Comparison of ENCODE assay signal across 8 cellular contexts in the genomic region with DNA sequence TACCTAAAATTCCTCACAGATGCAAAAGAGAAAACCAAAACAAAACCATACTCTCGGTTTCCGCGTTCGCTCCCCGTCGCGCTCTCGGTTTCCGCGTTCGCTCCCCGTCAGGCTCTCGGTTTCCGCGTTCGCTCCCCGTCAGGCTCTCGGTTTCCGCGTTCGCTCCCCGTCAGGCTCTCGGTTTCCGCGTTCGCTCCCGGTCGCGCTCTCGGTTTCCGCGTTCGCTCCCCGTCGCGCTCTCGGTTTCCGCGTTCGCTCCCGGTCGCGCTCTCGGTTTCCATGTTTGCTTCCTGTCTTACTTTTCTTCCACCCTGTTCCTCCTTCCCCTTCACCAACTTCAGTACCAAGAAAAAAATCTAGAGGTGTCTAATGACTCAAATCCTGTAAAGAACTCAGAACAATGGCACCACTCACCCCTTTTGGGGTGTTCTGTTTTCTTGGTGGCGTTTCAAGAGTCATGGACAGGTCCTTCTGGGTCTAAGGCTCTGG. TPM values are rescaled to one million over a fixed set of nuclear protein-coding genes. Genes with fewer than 3 reads are reported as not detected.
DNase-seq lines count a peak whose midpoint lies in the region; ATAC-seq, FAIRE-seq and TF ChIP-seq lines count a peak whose summit lies in the region.
"Not testable (repeated sequence)": the region's sequence is repeated elsewhere in the genome, so short reads cannot be mapped to it uniquely, and the experiment has no call there.
"Had no signal": no experiment of that assay in that cellular context is flagged by ENCODE, and none has a peak within 500 bp of the region (broad histone marks: within the 10 kb centered on the region; RNA-seq: fewer than 3 reads in every experiment).

No MANE protein-coding gene starts in this region.

- no CpG with 5 or more reads among the region's 45 CpGs for WGBS in iPS DF 6.9 (ENCODE audit: insufficient coverage, insufficient read length)

- peak; percentile 44 for FAIRE-seq in endothelial cell of umbilical vein (lab: Jason Lieb, UNC)

- H3K9me1 ChIP-seq in endothelial cell of umbilical vein (replicated peaks; ENCODE audit: control insufficient read depth, extremely low read depth, insufficient read depth, low read length) = not testable (repeated sequence)

- H3K27ac Mint-ChIP-seq in T-helper 17 cell = peak overlapping the region; percentile 94

- peak overlapping the region; percentile 98 for H2AFZ ChIP-seq in endothelial cell of umbilical vein (ENCODE audit: low read depth, low read length)

- peak overlapping the region; percentile 91 for H3K4me3 Mint-ChIP-seq in T-helper 17 cell

- DNase-seq in DMS53 (lab: John Stamatoyannopoulos, UW) = peak; percentile 17
- peak in 1 of 3 donors; percentile 30 for DNase-seq in T-helper 17 cell
- DNase-seq in adipocyte (ENCODE audit: low read depth); endothelial cell of umbilical vein (ENCODE audit: low read depth, low spot score); iPS DF 6.9 (ENCODE audit: low read depth, low spot score): not testable (repeated sequence)

- not testable (repeated sequence) for H3K36me3 ChIP-seq in adipocyte (ENCODE audit: control insufficient read depth, insufficient read depth, low read length, severe bottlenecking); endothelial cell of umbilical vein (ENCODE audit: control insufficient read depth in 2 of 2, extremely low read depth in 1 of 2, insufficient read depth in 2 of 2, low read length in 2 of 2); iPS DF 6.9 (ENCODE audit: control insufficient read depth, insufficient read depth, low read length); muscle layer of duodenum (ENCODE audit: control insufficient read depth in 1 of 2, insufficient read depth in 2 of 2, low read length in 2 of 2); skeletal muscle satellite cell (ENCODE audit: insufficient read depth, low read length)

- POLR2A ChIA-PET in endothelial cell of umbilical vein (lab: Charles Lee) = not testable (repeated sequence)

- not testable (repeated sequence) for H3K27me3 ChIP-seq in adipocyte (replicated peaks; ENCODE audit: control insufficient read depth, insufficient read depth, low read length); endothelial cell of umbilical vein (ENCODE audit: control insufficient read depth in 2 of 2, insufficient read depth in 2 of 2, low read length in 2 of 2); iPS DF 6.9 (ENCODE audit: control insufficient read depth, insufficient read depth, low read length); muscle layer of duodenum (ENCODE audit: low read depth, low read length); skeletal muscle satellite cell (ENCODE audit: control insufficient read depth, insufficient read depth, low read length)

- H4K20me1 ChIP-seq in endothelial cell of umbilical vein (replicated peaks; ENCODE audit: control insufficient read depth, extremely low read depth, insufficient read depth, low read length) = not testable (repeated sequence)

- H3K4me1 ChIP-seq in adipocyte (ENCODE audit: control insufficient read depth, insufficient read depth, low read length); endothelial cell of umbilical vein (ENCODE audit: control insufficient read depth, extremely low read depth, insufficient read depth, low read length); iPS DF 6.9 (ENCODE audit: control insufficient read depth, insufficient read depth, low read length); muscle layer of duodenum (ENCODE audit: control insufficient read depth in 1 of 2, insufficient read depth in 2 of 2, low read length in 2 of 2); skeletal muscle satellite cell (ENCODE audit: control insufficient read depth, insufficient read depth, low read length): not testable (repeated sequence)

- not testable (repeated sequence) for H3K79me2 ChIP-seq in endothelial cell of umbilical vein (ENCODE audit: control insufficient read depth, insufficient read depth, low read length)

- intact Hi-C loops in endothelial cell of umbilical vein (cut with micrococcal nuclease) = not testable (repeated sequence)

- dilution Hi-C loops in endothelial cell of umbilical vein (cut with MboI; ENCODE audit: extremely low pct_ligation_motif_present, low sequenced_read_pairs) = not testable (repeated sequence)

- ATAC-seq in T-helper 17 cell = peak; percentile 23

- CTCF ChIA-PET in endothelial cell of umbilical vein (lab: Charles Lee) = not testable (repeated sequence)

- H3K9ac ChIP-seq in adipocyte (ENCODE audit: low read length) = peak overlapping the region; percentile 86
- H3K9ac ChIP-seq in endothelial cell of umbilical vein (replicated peaks; ENCODE audit: extremely low read depth, insufficient read depth, low read length) = peak overlapping the region; percentile 71
- H3K9ac ChIP-seq in skeletal muscle satellite cell (ENCODE audit: low read depth, low read length) = peak overlapping the region; percentile 58

- TF ChIP-seq CTCF in endothelial cell of umbilical vein (IDR thresholded peaks at IDR 0.05; ENCODE audit: extremely low read depth in 1 of 2, insufficient read depth in 1 of 2, low read depth in 1 of 2, low read length in 2 of 2) = not testable (repeated sequence)

- not testable (repeated sequence) for H3K27ac ChIP-seq in endothelial cell of umbilical vein (ENCODE audit: insufficient read depth, low read depth, low read length); iPS DF 6.9 (ENCODE audit: low read length); muscle layer of duodenum (ENCODE audit: low read length)

- H3K4me3 ChIP-seq in adipocyte (ENCODE audit: low read length) (peak overlapping the region; percentile 86), endothelial cell of umbilical vein (replicated peaks in 1 of 3; ENCODE audit: insufficient read depth in 1 of 3, low read depth in 1 of 3, low read length in 3 of 3) (peak overlapping the region; percentile 44 to 75 (median 66)), iPS DF 6.9 (ENCODE audit: low read length) (peak overlapping the region; percentile 21; the same call in 1 of the 2 replicates), muscle layer of duodenum (ENCODE audit: low read depth in 1 of 2, low read length in 2 of 2) (peak overlapping the region; percentile 38 to 43), skeletal muscle satellite cell (ENCODE audit: low read length) (peak overlapping the region; percentile 64)

- H3K36me3 Mint-ChIP-seq in T-helper 17 cell (ENCODE audit: low read depth) = not testable (repeated sequence)

- not testable (repeated sequence) for H3K9me3 ChIP-seq in T-helper 17 cell (ENCODE audit: control insufficient read depth, low read length, poor library complexity, severe bottlenecking); adipocyte (ENCODE audit: control insufficient read depth, low read length); endothelial cell of umbilical vein (replicated peaks; ENCODE audit: control insufficient read depth, insufficient read depth, low read length); iPS DF 6.9 (ENCODE audit: control insufficient read depth, insufficient read depth, low read length); muscle layer of duodenum (ENCODE audit: control insufficient read depth in 1 of 2, low read length in 2 of 2); skeletal muscle satellite cell (replicated peaks; ENCODE audit: low read length)

- BruUV-seq in endothelial cell of umbilical vein (replicated peaks; lab: Mats Ljungman, UMichigan) = not testable (repeated sequence)

- H3K4me1 Mint-ChIP-seq in T-helper 17 cell = not testable (repeated sequence)

- peak overlapping the region; percentile 68 for H3K4me2 ChIP-seq in endothelial cell of umbilical vein (ENCODE audit: insufficient read depth, low read length)
- peak overlapping the region; percentile 60 for H3K4me2 ChIP-seq in skeletal muscle satellite cell (ENCODE audit: low read length)

- not testable (repeated sequence) for TF ChIP-seq POLR2A in endothelial cell of umbilical vein (IDR thresholded peaks at IDR 0.05; ENCODE audit: low read depth, low read length)

- not testable (repeated sequence) for H3K27me3 Mint-ChIP-seq in T-helper 17 cell

RNA-seq across cellular contexts. Expression of a gene that starts 12.6 kb away (rescaled TPM):
- total RNA-seq in T-helper 17 cell (10 to 100 TPM; 16.1 to 18.4 TPM), endothelial cell of umbilical vein (44.5 and 46.3 TPM in 2 replicates)
- 29.9 and 35.5 TPM in 2 replicates for polyA plus RNA-seq in endothelial cell of umbilical vein
- polyA plus RNA-seq in endothelial cell of umbilical vein (2011; cell fraction: cytosol; rRNA removed) = 25.0 and 29.3 TPM in 2 replicates
- polyA plus RNA-seq in endothelial cell of umbilical vein (2011; cell fraction: nucleus; rRNA removed) = 16.5 and 17.0 TPM in 2 replicates
- polyA plus RNA-seq in endothelial cell of umbilical vein (2012) = 21.2 and 29.7 TPM in 2 replicates
- 17.8 and 19.9 TPM in 2 replicates for polyA minus RNA-seq in endothelial cell of umbilical vein
- polyA minus RNA-seq in endothelial cell of umbilical vein (2011; cell fraction: cytosol; rRNA and poly(A)+ RNA removed) = 25.6 TPM
- polyA minus RNA-seq in endothelial cell of umbilical vein (2011; cell fraction: nucleus; rRNA and poly(A)+ RNA removed) = 7.7 and 8.7 TPM in 2 replicates
- 31.5 and 33.2 TPM in 2 replicates for total RNA-seq in skeletal muscle satellite cell (2012; rRNA removed)

RNA-seq across cellular contexts. Expression of a gene that starts 31.8 kb away (rescaled TPM):
- total RNA-seq in T-helper 17 cell (10 to 100 TPM; 43.4 to 47.1 TPM), endothelial cell of umbilical vein (not detected in 2 replicates)
- polyA plus RNA-seq in endothelial cell of umbilical vein = not detected in 2 replicates
- polyA plus RNA-seq in endothelial cell of umbilical vein (2011; cell fraction: cytosol; rRNA removed) = 0.03 TPM in 1 of 2 replicates, not detected in the other
- not detected in 2 replicates for polyA plus RNA-seq in endothelial cell of umbilical vein (2011; cell fraction: nucleus; rRNA removed)
- 0.13 and 0.30 TPM in 2 replicates for polyA plus RNA-seq in endothelial cell of umbilical vein (2012)
- polyA minus RNA-seq in endothelial cell of umbilical vein = 0.56 TPM in 1 of 2 replicates, not detected in the other
- polyA minus RNA-seq in endothelial cell of umbilical vein (2011; cell fraction: cytosol; rRNA and poly(A)+ RNA removed) = not detected
- not detected in 2 replicates for polyA minus RNA-seq in endothelial cell of umbilical vein (2011; cell fraction: nucleus; rRNA and poly(A)+ RNA removed)
- under 0.01 TPM in 1 of 2 replicates, not detected in the other for total RNA-seq in skeletal muscle satellite cell (2012; rRNA removed)
- total RNA-seq: LHCN-M2 had no signal

RNA-seq across cellular contexts. Expression of a gene that starts 47.9 kb away (rescaled TPM):
- total RNA-seq in T-helper 17 cell (1 to 10 TPM; 1.6 to 4.4 TPM), endothelial cell of umbilical vein (5.3 and 5.6 TPM in 2 replicates)
- 4.9 and 5.2 TPM in 2 replicates for polyA plus RNA-seq in endothelial cell of umbilical vein
- 4.7 and 5.5 TPM in 2 replicates for polyA plus RNA-seq in endothelial cell of umbilical vein (2011; cell fraction: cytosol; rRNA removed)
- 8.2 and 8.8 TPM in 2 replicates for polyA plus RNA-seq in endothelial cell of umbilical vein (2011; cell fraction: nucleus; rRNA removed)
- 3.3 and 4.7 TPM in 2 replicates for polyA plus RNA-seq in endothelial cell of umbilical vein (2012)
- polyA minus RNA-seq in endothelial cell of umbilical vein = 2.5 and 3.0 TPM in 2 replicates
- 5.3 TPM for polyA minus RNA-seq in endothelial cell of umbilical vein (2011; cell fraction: cytosol; rRNA and poly(A)+ RNA removed)
- polyA minus RNA-seq in endothelial cell of umbilical vein (2011; cell fraction: nucleus; rRNA and poly(A)+ RNA removed) = 2.5 and 3.0 TPM in 2 replicates
- 9.2 and 10.4 TPM in 2 replicates for total RNA-seq in skeletal muscle satellite cell (2012; rRNA removed)

RNA-seq across cellular contexts. Expression of a gene that starts 55.3 kb away (rescaled TPM):
- not detected for total RNA-seq in T-helper 17 cell
- total RNA-seq in endothelial cell of umbilical vein = 68.7 and 81.9 TPM in 2 replicates
- 16.6 and 17.7 TPM in 2 replicates for polyA plus RNA-seq in endothelial cell of umbilical vein
- 20.2 and 20.8 TPM in 2 replicates for polyA plus RNA-seq in endothelial cell of umbilical vein (2011; cell fraction: cytosol; rRNA removed)
- polyA plus RNA-seq in endothelial cell of umbilical vein (2011; cell fraction: nucleus; rRNA removed) = 86.6 and 90.9 TPM in 2 replicates
- 76.1 and 85.2 TPM in 2 replicates for polyA plus RNA-seq in endothelial cell of umbilical vein (2012)
- polyA minus RNA-seq in endothelial cell of umbilical vein = 72.8 and 76.9 TPM in 2 replicates
- polyA minus RNA-seq in endothelial cell of umbilical vein (2011; cell fraction: cytosol; rRNA and poly(A)+ RNA removed) = 25.0 TPM
- polyA minus RNA-seq in endothelial cell of umbilical vein (2011; cell fraction: nucleus; rRNA and poly(A)+ RNA removed) = 87.1 and 88.1 TPM in 2 replicates
- 109 and 127 TPM in 2 replicates for total RNA-seq in skeletal muscle satellite cell (2012; rRNA removed)

Comparison
In these comparisons a context has a peak if more than half of its experiments do, and no peak if none do; other contexts are left out.
1. H3K4me3 ChIP-seq: peak in every context shown above with its lines; median percentile 86 in adipocyte; 66 in endothelial cell of umbilical vein; 64 in skeletal muscle satellite cell; 40 in muscle layer of duodenum; 21 in iPS DF 6.9.
2. RNA of a gene that starts 31.8 kb away (total RNA-seq): 43.4 to 47.1 TPM in T-helper 17 cell; not detected in endothelial cell of umbilical vein; every median in the first group is over 10 times any median in the second.
3. Peak in every context shown above with its lines, with median percentiles within 50 percentile points of each other: H3K9ac ChIP-seq.